23 cellular contexts compared by ENCODE assay signal in genomic region chr16:15529673-15530072, GRCh38.
DNase-seq lines count a peak whose midpoint lies in the region; ATAC-seq and TF ChIP-seq lines count a peak whose summit lies in the region.
"Had no signal": no experiment of that assay in that cellular context is flagged by ENCODE, and none has a peak within 500 bp of the region (broad histone marks: within the 10 kb centered on the region; RNA-seq: fewer than 3 reads in every experiment).

No MANE protein-coding gene starts in this region.

- no peak for ATAC-seq in psoas muscle
- ATAC-seq: GM23338 had no signal

- DNase-seq in Ammon's horn (ENCODE audit: low spot score) = peak; percentile 39
- DNase-seq in globus pallidus (ENCODE audit: low spot score) = peak; percentile 63
- peak in 9 of 49 donors; percentile 3 to 40 (median 24) for DNase-seq in substantia nigra (lab: John Stamatoyannopoulos, UW)
- DNase-seq in psoas muscle = no peak
- no peak for DNase-seq in activated CD4-positive, alpha-beta T cell treated with anti-CD3 and anti-CD28 coated beads, Interleukin-2, amount 50 U/mL, for 4 hours
- DNase-seq in SKM-1 (lab: John Stamatoyannopoulos, UW; ENCODE audit: unreplicated experiment) = no peak
- DNase-seq: AML-193; CD8-positive, alpha-beta memory T cell; GDM1; NCI-H1092 treated with DMSO at 0.1 percent for 48 hours; NCI-H1436 treated with DMSO at 0.1 percent for 48 hours; NCI-H2029; NCI-H226; NCI-H510A treated with DMSO at 0.1 percent for 48 hours; NCI-H748 treated with DMSO at 0.1 percent for 48 hours; PC-9; RPMI8226; SHP77 treated with DMSO at 0.1 percent for 48 hours had no signal

- H3K36me3 ChIP-seq in psoas muscle (ENCODE audit: insufficient read depth in 1 of 2, low read depth in 1 of 2) = peaks cover 0 to 9% of the 10 kb centered on the region in 2 donors
- H3K36me3 ChIP-seq: HAP-1 had no signal

- H3K4me1 ChIP-seq in psoas muscle = peaks cover 2% of the 10 kb centered on the region
- H3K4me1 ChIP-seq: HAP-1 had no signal

- intact Hi-C loops in psoas muscle (cut with DNase I) = no loop called here

- H3K27ac ChIP-seq in angular gyrus (ENCODE audit: low read depth, low read length) = peak overlapping the region; percentile 88
- peak overlapping the region; percentile 69 for H3K27ac ChIP-seq in substantia nigra (ENCODE audit: low read depth, low read length, poor library complexity, severe bottlenecking)
- H3K27ac ChIP-seq in psoas muscle = no peak overlapping the region
- H3K27ac ChIP-seq: C4-2B, KMS-11, PC-9 had no signal

- TF ChIP-seq CTCF in psoas muscle (IDR thresholded peaks at IDR 0.05) = no peak

- H3K9me3 ChIP-seq in psoas muscle = no peaks in the 10 kb centered on the region
- H3K9me3 ChIP-seq: HAP-1 had no signal

- WGBS in psoas muscle, 3 donors = 43 to 58% (median 51%) methylated on average over 5 of the region's 5 CpGs

- no peaks in the 10 kb centered on the region for H3K27me3 ChIP-seq in psoas muscle (ENCODE audit: insufficient read depth in 3 of 3, low read length in 2 of 3)

- H3K4me3 ChIP-seq in psoas muscle = no peak overlapping the region
- H3K4me3 ChIP-seq: GM23338, HAP-1, PC-9 had no signal

Comparison
In these comparisons a context has a peak if more than half of its experiments do, and no peak if none do; other contexts are left out.
1. DNase-seq: peak in Ammon's horn (single experiment) and globus pallidus (single experiment); none in psoas muscle (0 of 2), activated CD4-positive, alpha-beta T cell treated with anti-CD3 and anti-CD28 coated beads, Interleukin-2, amount 50 U/mL, for 4 hours (0 of 2) and SKM-1 (single experiment).